In genomic region chr3:189630667-189631372, GRCh38 we compare ENCODE assay signal across 9 cellular contexts. TPM values are rescaled to one million over a fixed set of nuclear protein-coding genes. Genes with fewer than 3 reads are reported as not detected.
DNase-seq lines count a peak whose midpoint lies in the region; ATAC-seq, FAIRE-seq and TF ChIP-seq lines count a peak whose summit lies in the region.
"Had no signal": no experiment of that assay in that cellular context is flagged by ENCODE, and none has a peak within 500 bp of the region (broad histone marks: within the 10 kb centered on the region; RNA-seq: fewer than 3 reads in every experiment).

No MANE protein-coding gene starts in this region.

- in situ Hi-C loops in GM12878 (cut with MboI): no loop called here

- peak overlapping the region; percentile 48 for H3K9ac ChIP-seq in GM12878 (ENCODE audit: control insufficient read depth, insufficient read depth, low read length)

- H3K36me3 ChIP-seq in GM12878 (ENCODE audit: control insufficient read depth in 2 of 2, insufficient read depth in 2 of 2, low read length in 1 of 2) (no peaks in the 10 kb centered on the region), breast epithelium (no peaks in the 10 kb centered on the region), stomach (no peaks in the 10 kb centered on the region)

- H2AFZ ChIP-seq in GM12878 (ENCODE audit: control insufficient read depth, low read depth, low read length): peak overlapping the region; percentile 65

- H3K9me3 ChIP-seq in GM12878 (replicated peaks; ENCODE audit: control insufficient read depth, insufficient read depth, low read length) (peaks cover 2% of the 10 kb centered on the region; the same call in 2 of the 3 replicates), breast epithelium (no peaks in the 10 kb centered on the region), stomach (no peaks in the 10 kb centered on the region)

- peak; percentile 28 for DNase-seq in A172 (ENCODE audit: low spot score)
- peak; percentile 73 for DNase-seq in GM12878 (ENCODE audit: low read depth, low spot score)
- DNase-seq in breast epithelium (ENCODE audit: low spot score in 2 of 2): no peak
- DNase-seq in HPDE6-E6E7 (ENCODE audit: extremely low spot score): no peak
- no peak for DNase-seq in stomach
- DNase-seq in HuH-7.5 (ENCODE audit: low spot score): no peak

- TF ChIP-seq EP300 in GM12878 (IDR thresholded peaks at IDR 0.05; ENCODE audit: borderline replicate concordance in 1 of 2, control insufficient read depth in 1 of 2, low read depth in 2 of 2, low read length in 2 of 2) (peak in 1 of 2 experiments; percentile 41; a peak in 1 of 4 replicates), stomach (IDR thresholded peaks at IDR 0.05) (no peak)

- no peak for TF ChIP-seq CTCF in GM12878 (IDR thresholded peaks at IDR 0.05 in 2 of 3, conservative IDR thresholded peaks at IDR 0.05 in 1 of 3; ENCODE audit: control insufficient read depth in 2 of 3, extremely low read depth in 1 of 3, insufficient read depth in 1 of 3, low read depth in 3 of 3, low read length in 3 of 3)
- no peak for TF ChIP-seq CTCF in breast epithelium (IDR thresholded peaks at IDR 0.05)
- TF ChIP-seq CTCF in stomach (IDR thresholded peaks at IDR 0.05): no peak

- no peaks in the 10 kb centered on the region for H4K20me1 ChIP-seq in GM12878 (ENCODE audit: control insufficient read depth, insufficient read depth)

- ATAC-seq in HG03342 (IDR thresholded peaks at IDR 0.05; ENCODE audit: unreplicated experiment) (peak; percentile 70), GM12878 (peak; percentile 81)

- POLR2A ChIA-PET in GM12878 (lab: Charles Lee): interaction anchor here (0.6 to 2.1 kb wide), 7 partner anchors 10 to 1773 kb away, joined by 3 to 10 read pairs (median 3); no protein-coding TSS in a partner anchor

- 0 out of 2 replicates have a peak, but pooled peaks have one; percentile 6 for TF ChIP-seq RAD21 in GM12878 (IDR thresholded peaks at IDR 0.05; ENCODE audit: insufficient read depth, low read depth, low read length)

- H3K4me3 ChIP-seq in GM12878: peak overlapping the region; percentile 65
- no peak overlapping the region for H3K4me3 ChIP-seq in breast epithelium
- H3K4me3 ChIP-seq in stomach: peak overlapping the region in 1 of 4 donors; percentile 20
- H3K4me3 ChIP-seq: SK-N-MC had no signal

- peaks cover 19% of the 10 kb centered on the region for H3K79me2 ChIP-seq in GM12878 (ENCODE audit: control insufficient read depth, insufficient read depth, low read length)

- CTCF ChIA-PET in GM12878 (lab: Yijun Ruan, JAX): interaction anchor here (0.9 to 2.3 kb wide), 5 partner anchors 10 to 358 kb away, joined by 3 to 7 read pairs (median 4); no protein-coding TSS in a partner anchor

- no TSS peak for BruUV-seq in GM12878 (replicated peaks; lab: Mats Ljungman, UMichigan)

- H3K27me3 ChIP-seq in GM12878 (replicated peaks in 1 of 2; ENCODE audit: control insufficient read depth in 2 of 2, insufficient read depth in 2 of 2, low read length in 1 of 2) (no peaks in the 10 kb centered on the region), breast epithelium (no peaks in the 10 kb centered on the region), stomach (no peaks in the 10 kb centered on the region)

- intact Hi-C loops in GM12878 (cut with micrococcal nuclease; ENCODE audit: unreplicated experiment): loop anchor here (2.0 to 5.0 kb wide), 6 partner anchors 44 to 359 kb away; no protein-coding TSS in a partner anchor
- intact Hi-C loops in breast epithelium (cut with DNase I; ENCODE audit: low total_unique reads): no loop called here
- intact Hi-C loops in stomach (cut with DNase I; ENCODE audit: low total_unique reads): no loop called here

- peak; percentile 66 for FAIRE-seq in GM12878 (lab: Jason Lieb, UNC)

- 4% methylated on average over 9 of the region's 9 CpGs for WGBS in GM12878 (ENCODE audit: insufficient coverage, insufficient replicate concordance, low lambda C conversion rate, missing lambda C conversion rate)
- WGBS in stomach, 5 donors: 18 to 50% (median 38%) methylated on average over 9 of the region's 9 CpGs

- H3K4me1 ChIP-seq in GM12878 (ENCODE audit: control insufficient read depth, insufficient read depth, low read length): peaks cover 13% of the 10 kb centered on the region; the same call in 1 of the 2 replicates
- peaks cover 0 to 7% of the 10 kb centered on the region in 2 donors for H3K4me1 ChIP-seq in breast epithelium
- peaks cover 0 to 19% (median 6%) of the 10 kb centered on the region in 4 donors for H3K4me1 ChIP-seq in stomach

- TF ChIP-seq POLR2A in GM19193 (IDR thresholded peaks at IDR 0.05; ENCODE audit: extremely low read depth, insufficient read depth, insufficient read length) (peak; percentile 24), GM12878 (IDR thresholded peaks at IDR 0.05; ENCODE audit: low read depth, low read length) (no peak), breast epithelium (IDR thresholded peaks at IDR 0.05) (no peak), stomach (IDR thresholded peaks at IDR 0.05) (no peak)

- SMC1A ChIA-PET in GM12878 (lab: Charles Lee; ENCODE audit: uncharacterized antibody, unreplicated experiment): interaction anchor here (0.6 to 5.5 kb wide), 24 partner anchors 10 to 746 kb away, joined by 3 to 39 read pairs (median 5); no protein-coding TSS in a partner anchor

- RAD21 ChIA-PET in GM12878 (lab: Charles Lee; ENCODE audit: unreplicated experiment): interaction anchor here (0.6 to 3.9 kb wide), 19 partner anchors 9 to 793 kb away, joined by 3 to 29 read pairs (median 5); no protein-coding TSS in a partner anchor

- H3K27ac ChIP-seq in GM12878 (ENCODE audit: control insufficient read depth, insufficient read depth): peak overlapping the region; percentile 86
- peak overlapping the region in 1 of 2 donors; percentile 5 for H3K27ac ChIP-seq in breast epithelium
- H3K27ac ChIP-seq in stomach: peak overlapping the region in 1 of 5 donors; percentile 16

- H3K4me2 ChIP-seq in GM12878 (ENCODE audit: control insufficient read depth, insufficient read depth): peak overlapping the region; percentile 82

TF ChIP-seq in GM12878, 131 proteins besides CTCF, POLR2A, EP300 and RAD21 (continues in another document):
- TF ChIP-seq RAD51 (IDR thresholded peaks at IDR 0.05): no peak
- TF ChIP-seq TBL1XR1 (IDR thresholded peaks at IDR 0.05; ENCODE audit: low read depth, low read length): peak; percentile 77; the same call in 1 of the 2 replicates
- TF ChIP-seq DPF2 (IDR thresholded peaks at IDR 0.05): peak; percentile 46; the same call in 1 of the 2 replicates
- peak; percentile 89 for TF ChIP-seq RUNX3 (IDR thresholded peaks at IDR 0.05; ENCODE audit: low read length)
- TF ChIP-seq BHLHE40 (IDR thresholded peaks at IDR 0.05; ENCODE audit: borderline replicate concordance in 1 of 2, low read depth in 2 of 2, low read length in 1 of 2): 0 out of 4 replicates have a peak, but pooled peaks of 1 of the 2 experiments have one; percentile 21
- TF ChIP-seq USF1 (IDR thresholded peaks at IDR 0.05; ENCODE audit: borderline replicate concordance, extremely low read length, insufficient read depth, low read depth, low read length): no peak
- peak; percentile 37; the same call in 1 of the 2 replicates for TF ChIP-seq RELB (IDR thresholded peaks at IDR 0.05; ENCODE audit: low read depth)

RNA-seq across cellular contexts. Expression of gene TP63, which starts 0.4 kb away (rescaled TPM):
- total RNA-seq in A172 (2014; rRNA removed; shearing (Covaris generic)): 0.09 TPM in 1 of 2 replicates, not detected in the other
- 21.5 and 25.8 TPM in 2 replicates for total RNA-seq in GM12878 (2013; cell fraction: nucleolus; rRNA removed)
- total RNA-seq in GM12878 (2014; rRNA removed): 5.1 and 5.2 TPM in 2 replicates
- 6.1 and 6.4 TPM in 2 replicates for total RNA-seq in GM12878 (2014; rRNA removed; fragmentation: Illumina TruSeq; extraction: Trizol)
- total RNA-seq in GM12878 (2021): 8.3 and 9.8 TPM in 2 replicates
- polyA plus RNA-seq in GM12878 (2011; ENCODE audit: low read depth): 6.6 TPM
- 4.1 and 6.0 TPM in 2 replicates for polyA plus RNA-seq in GM12878 (2011; rRNA removed)
- polyA plus RNA-seq in GM12878 (2011; cell fraction: cytosol; rRNA removed): 8.6 and 10.4 TPM in 2 replicates
- polyA plus RNA-seq in GM12878 (2011; cell fraction: nucleus; rRNA removed): 5.0 and 6.7 TPM in 2 replicates
- polyA plus RNA-seq in GM12878 (2012): 8.9 and 9.6 TPM in 2 replicates
- 7.3 and 8.5 TPM in 2 replicates for polyA plus RNA-seq in GM12878 (2014; fragmentation: Illumina TruSeq; extraction: Trizol)
- polyA plus RNA-seq in GM12878 (2014; fragmentation: Nextera tagmentation; extraction: Ambion mirVana): 1 to 10 TPM; 1.4 to 1.8 TPM
- 4.1 and 6.1 TPM in 2 replicates for polyA plus RNA-seq in GM12878 (2014; rRNA removed)
- polyA plus RNA-seq in GM12878 (2016; fragmentation: Nextera tagmentation; extraction: Ambion mirVana): 10 to 100 TPM in 1 of 2 experiments, 1 to 10 TPM in 1; 8.6 to 10.8 TPM
- polyA minus RNA-seq in GM12878 (2011; rRNA and poly(A)+ RNA removed): 10.6 and 15.3 TPM in 2 replicates
- polyA minus RNA-seq in GM12878 (2011; cell fraction: cytosol; rRNA and poly(A)+ RNA removed): 5.7 and 6.4 TPM in 2 replicates
- polyA minus RNA-seq in GM12878 (2011; cell fraction: nucleus; rRNA and poly(A)+ RNA removed): 6.3 and 12.6 TPM in 2 replicates
- total RNA-seq in breast epithelium: 10 to 100 TPM in 2 of 3 donors, under 1 TPM in 1; 0.96 to 47.7 (median 20.0) TPM
- total RNA-seq in stomach: under 1 TPM in 1 of 5 donors, not detected in 4; 0.55 TPM
- 10 to 100 TPM in 1 of 3 donors, under 1 TPM in 1, not detected in 1; 0.15 to 25.6 TPM for polyA plus RNA-seq in stomach

Comparison
In these comparisons a context has a peak if more than half of its experiments do, and no peak if none do; other contexts are left out.
1. DNase-seq: peak in A172 (single experiment) and GM12878 (single experiment); none in breast epithelium (0 of 2), HPDE6-E6E7 (single experiment), stomach (single experiment) and HuH-7.5 (single experiment).